In the genomic region with DNA sequence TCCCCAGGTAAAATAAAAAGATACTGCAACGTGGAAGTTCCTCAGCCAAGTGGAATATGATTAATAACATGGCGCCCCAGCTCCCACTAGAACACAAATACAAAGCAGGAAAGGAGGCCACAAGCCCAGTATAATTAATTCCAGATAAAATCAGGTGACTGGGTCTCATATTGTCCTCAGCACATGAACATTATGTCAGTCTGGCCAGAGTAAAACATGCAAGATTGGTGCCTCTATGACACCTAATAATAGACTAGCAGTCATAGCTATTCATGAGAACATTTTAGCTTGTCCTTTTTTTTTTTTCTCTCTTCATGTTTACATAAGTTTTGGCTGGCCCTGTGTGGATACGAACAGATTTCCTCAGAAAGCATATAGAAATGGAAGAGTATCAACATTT, we compare ENCODE assay signal across 9 cellular contexts.
"Had no signal": no experiment of that assay in that cellular context is flagged by ENCODE, and none has a peak within 500 bp of the region (broad histone marks: within the 10 kb centered on the region; RNA-seq: fewer than 3 reads in every experiment).

No MANE protein-coding gene starts in this region.

- H3K9me3 ChIP-seq: HAP-1 had no signal

- H2AFZ ChIP-seq: GM23248 had no signal

- H3K27ac Mint-ChIP-seq: HFFc6 had no signal

- H3K36me3 ChIP-seq: HAP-1 had no signal

- DNase-seq: GM23248, GOT3, H7, HFFc6, IMR-90 had no signal

- H3K27ac ChIP-seq: GM23248, HL-60 had no signal

- H3K4me1 ChIP-seq: HAP-1 had no signal

- H3K4me3 ChIP-seq: GM23248, HAP-1 had no signal

- ATAC-seq: HCT116, HepG2 had no signal
